In genomic region chr18:74604774-74605173, GRCh38 we compare ENCODE assay signal across 20 cellular contexts. TPM values are rescaled to one million over a fixed set of nuclear protein-coding genes. Genes with fewer than 3 reads are reported as not detected.
DNase-seq lines count a peak whose midpoint lies in the region; ATAC-seq and TF ChIP-seq lines count a peak whose summit lies in the region.
"Had no signal": no experiment of that assay in that cellular context is flagged by ENCODE, and none has a peak within 500 bp of the region (broad histone marks: within the 10 kb centered on the region; RNA-seq: fewer than 3 reads in every experiment).

No MANE protein-coding gene starts in this region.

- H3K27ac ChIP-seq in brain microvascular endothelial cell (no peak overlapping the region), right cardiac atrium (ENCODE audit: low read length) (no peak overlapping the region), upper lobe of right lung (no peak overlapping the region)
- H3K27ac ChIP-seq: A549, breast epithelium, neural progenitor cell, transverse colon had no signal

- H3K4me3 ChIP-seq in brain microvascular endothelial cell (ENCODE audit: low read depth, low read length) (no peak overlapping the region), right cardiac atrium (ENCODE audit: low read length) (no peak overlapping the region), upper lobe of right lung (no peak overlapping the region)
- H3K4me3 ChIP-seq: A549, breast epithelium, neural progenitor cell, transverse colon had no signal

- H3K9me3 ChIP-seq in right cardiac atrium (ENCODE audit: control insufficient read depth, low read length) (no peaks in the 10 kb centered on the region), upper lobe of right lung (no peaks in the 10 kb centered on the region)
- H3K9me3 ChIP-seq: A549, breast epithelium, transverse colon had no signal

- TF ChIP-seq CTCF in brain microvascular endothelial cell (IDR thresholded peaks at IDR 0.05; ENCODE audit: low read depth, low read length, missing control alignments), result no peak
- TF ChIP-seq CTCF in upper lobe of right lung (IDR thresholded peaks at IDR 0.05), result no peak

- ATAC-seq in Right ventricle myocardium inferior, result peak; percentile 61
- ATAC-seq in right cardiac atrium, result peak; percentile 34 to 43
- peak; percentile 66 for ATAC-seq in upper lobe of right lung
- ATAC-seq: A549; activated CD4-positive, CD25-positive, alpha-beta regulatory T cell treated with anti-CD3 and anti-CD28 coated beads, Interleukin-2, amount 50 U/mL, for 24 hours had no signal

- in situ Hi-C loops in brain microvascular endothelial cell (cut with HindIII; ENCODE audit: low pct_ligation_motif_present, low sequenced_read_pairs), result no loop called here

- H3K27me3 ChIP-seq in brain microvascular endothelial cell (replicated peaks) (no peaks in the 10 kb centered on the region), right cardiac atrium (ENCODE audit: control insufficient read depth, insufficient read depth) (no peaks in the 10 kb centered on the region), upper lobe of right lung (no peaks in the 10 kb centered on the region)
- H3K27me3 ChIP-seq: breast epithelium, neural progenitor cell, transverse colon had no signal

- H3K36me3 ChIP-seq in brain microvascular endothelial cell (replicated peaks) (no peaks in the 10 kb centered on the region), upper lobe of right lung (no peaks in the 10 kb centered on the region)
- H3K36me3 ChIP-seq: breast epithelium, neural progenitor cell, transverse colon had no signal

- H3K4me1 ChIP-seq in right cardiac atrium (ENCODE audit: control insufficient read depth, insufficient read depth, low read length) (peaks cover 3% of the 10 kb centered on the region), upper lobe of right lung (peaks cover 4% of the 10 kb centered on the region)
- H3K4me1 ChIP-seq: A549, breast epithelium, neural progenitor cell, transverse colon had no signal

- no peak for DNase-seq in Right ventricle myocardium inferior (ENCODE audit: missing footprints)
- no peak for DNase-seq in cardiac septum (ENCODE audit: low spot score)
- peak; percentile 22 for DNase-seq in brain microvascular endothelial cell
- DNase-seq in right cardiac atrium, result no peak
- DNase-seq in upper lobe of right lung, result no peak
- no peak for DNase-seq in DMS153 treated with DMSO at 0.1 percent for 48 hours (lab: John Stamatoyannopoulos, UW; ENCODE audit: unreplicated experiment)
- DNase-seq in NOMO-1 treated with DMSO at 0.1 percent for 48 hours (lab: John Stamatoyannopoulos, UW; ENCODE audit: unreplicated experiment), result no peak
- no peak for DNase-seq in Ammon's horn (ENCODE audit: low spot score)
- DNase-seq: activated naive CD4-positive, alpha-beta T cell treated with anti-CD3 and anti-CD28 coated beads, Interleukin-2, amount 50 U/mL, for 16 hours; COR-L47; effector CD8-positive, alpha-beta T cell; foreskin melanocyte; GDM1; MV-4-11; NCI-H2081 treated with DMSO at 0.1 percent for 48 hours; transverse colon had no signal

- intact Hi-C loops in Right ventricle myocardium inferior (cut with DNase I), result no loop called here
- intact Hi-C loops in cardiac septum (cut with DNase I), result no loop called here
- intact Hi-C loops in right cardiac atrium (cut with DNase I), result no loop called here
- intact Hi-C loops in upper lobe of right lung (cut with DNase I), result no loop called here

- WGBS in right cardiac atrium, result 53% methylated on average over 4 of the region's 4 CpGs

RNA-seq across cellular contexts. Expression of gene ZNF407, which starts 7.1 kb away (rescaled TPM):
- 10.7 TPM for total RNA-seq in Right ventricle myocardium inferior
- 14.1 TPM for total RNA-seq in cardiac septum
- 10 to 100 TPM; 10.6 to 14.7 (median 12.9) TPM for total RNA-seq in right cardiac atrium
- 3.8 TPM for polyA plus RNA-seq in right cardiac atrium
- 18.4 TPM for total RNA-seq in upper lobe of right lung
